Comparison of ENCODE assay signal across 14 cellular contexts in genomic region chr4:4853921-4854648, GRCh38. TPM values are rescaled to one million over a fixed set of nuclear protein-coding genes. Genes with fewer than 3 reads are reported as not detected.
DNase-seq lines count a peak whose midpoint lies in the region; ATAC-seq and TF ChIP-seq lines count a peak whose summit lies in the region.
"Had no signal": no experiment of that assay in that cellular context is flagged by ENCODE, and none has a peak within 500 bp of the region (broad histone marks: within the 10 kb centered on the region; RNA-seq: fewer than 3 reads in every experiment).

No MANE protein-coding gene starts in this region.

- peaks cover 5% of the 10 kb centered on the region for H3K27me3 ChIP-seq in vagina
- H3K27me3 ChIP-seq: SJSA1 had no signal

- no peaks in the 10 kb centered on the region for H3K9me3 ChIP-seq in vagina
- H3K9me3 ChIP-seq: SJSA1 had no signal

- TF ChIP-seq CTCF in astrocyte of the spinal cord (IDR thresholded peaks at IDR 0.05; ENCODE audit: low read depth, low read length), result no peak
- TF ChIP-seq CTCF in vagina (IDR thresholded peaks at IDR 0.05), result no peak

- H3K27ac ChIP-seq in vagina, result peak overlapping the region; percentile 80
- H3K27ac ChIP-seq: epithelial cell of prostate, SJSA1, WERI-Rb-1 had no signal

- in situ Hi-C loops in astrocyte of the spinal cord (cut with HindIII; ENCODE audit: low sequenced_read_pairs), result no loop called here

- no peak for ATAC-seq in Right ventricle myocardium superior (ENCODE audit: poor library complexity)
- ATAC-seq in Right ventricle myocardium inferior, result no peak
- no peak for ATAC-seq in naive thymus-derived CD8-positive, alpha-beta T cell
- ATAC-seq in GM19397 (IDR thresholded peaks at IDR 0.05; ENCODE audit: unreplicated experiment), result no peak

- no peaks in the 10 kb centered on the region for H3K36me3 ChIP-seq in vagina
- H3K36me3 ChIP-seq: SJSA1, WERI-Rb-1 had no signal

- H3K27me3 Mint-ChIP-seq in naive thymus-derived CD8-positive, alpha-beta T cell, result peaks cover 28 to 88% (median 56%) of the 10 kb centered on the region in 5 donors

- peaks cover 0 to 6% (median 5%) of the 10 kb centered on the region in 3 donors for H3K36me3 Mint-ChIP-seq in naive thymus-derived CD8-positive, alpha-beta T cell

- H3K9me3 Mint-ChIP-seq in naive thymus-derived CD8-positive, alpha-beta T cell, result peaks cover 0 to 22% (median 0%) of the 10 kb centered on the region in 9 donors

- peaks cover 22 to 49% (median 42%) of the 10 kb centered on the region in 4 donors for H3K4me1 Mint-ChIP-seq in naive thymus-derived CD8-positive, alpha-beta T cell

- H3K4me1 ChIP-seq in vagina, result peaks cover 39% of the 10 kb centered on the region
- H3K4me1 ChIP-seq: SJSA1 had no signal

- H3K4me3 Mint-ChIP-seq in naive thymus-derived CD8-positive, alpha-beta T cell, result peak overlapping the region in 9 of 10 donors; percentile 18 to 93 (median 83)

- intact Hi-C loops in Right ventricle myocardium superior (cut with DNase I) (no loop called here), Right ventricle myocardium inferior (cut with DNase I) (no loop called here), vagina (cut with DNase I) (loop anchor here (10.0 kb wide), 1 partner anchor 359 kb away; no protein-coding TSS in a partner anchor)

- TF ChIP-seq POLR2A in vagina (IDR thresholded peaks at IDR 0.05), result no peak

- H3K27ac Mint-ChIP-seq in naive thymus-derived CD8-positive, alpha-beta T cell, result no peak overlapping the region

- POLR2A ChIA-PET in naive thymus-derived CD8-positive, alpha-beta T cell (lab: Charles Lee), result interaction anchor here (0.8 kb wide), 1 partner anchor 11 kb away, joined by 3 read pairs; no protein-coding TSS in a partner anchor

- DNase-seq in Right ventricle myocardium superior (peak; percentile 31), Right ventricle myocardium inferior (ENCODE audit: missing footprints) (no peak), astrocyte of the spinal cord (ENCODE audit: low read depth, low spot score) (no peak), vagina (ENCODE audit: extremely low spot score in 2 of 2) (no peak), cerebellum (ENCODE audit: low spot score) (no peak), NCI-H2171 treated with DMSO at 0.1 percent for 48 hours (lab: John Stamatoyannopoulos, UW) (no peak)
- peak in 1 of 10 donors; percentile 54 for DNase-seq in naive thymus-derived CD8-positive, alpha-beta T cell
- DNase-seq: hippocampal formation; NCI-H1694 treated with DMSO at 0.1 percent for 48 hours; stimulated activated CD8-positive, alpha-beta memory T cell treated with anti-CD3 and anti-CD28 coated beads, Interleukin-4, amount 100 ng/mL, for 48 hours; WERI-Rb-1 had no signal

- H3K4me3 ChIP-seq in astrocyte of the spinal cord (ENCODE audit: low read depth, low read length) (peak overlapping the region; percentile 25), vagina (peak overlapping the region in 1 of 2 donors; percentile 38)
- H3K4me3 ChIP-seq: SJSA1 had no signal

RNA-seq across cellular contexts. Expression of gene MSX1, which starts 5.4 kb away (rescaled TPM):
- total RNA-seq in Right ventricle myocardium superior (3.9 TPM), Right ventricle myocardium inferior (2.7 TPM), vagina (31.4 TPM), cerebellum (6.7 TPM)
- not detected for total RNA-seq in naive thymus-derived CD8-positive, alpha-beta T cell
- polyA plus RNA-seq in naive thymus-derived CD8-positive, alpha-beta T cell, result not detected
